ENCODE assay signal across 14 cellular contexts in the genomic region with DNA sequence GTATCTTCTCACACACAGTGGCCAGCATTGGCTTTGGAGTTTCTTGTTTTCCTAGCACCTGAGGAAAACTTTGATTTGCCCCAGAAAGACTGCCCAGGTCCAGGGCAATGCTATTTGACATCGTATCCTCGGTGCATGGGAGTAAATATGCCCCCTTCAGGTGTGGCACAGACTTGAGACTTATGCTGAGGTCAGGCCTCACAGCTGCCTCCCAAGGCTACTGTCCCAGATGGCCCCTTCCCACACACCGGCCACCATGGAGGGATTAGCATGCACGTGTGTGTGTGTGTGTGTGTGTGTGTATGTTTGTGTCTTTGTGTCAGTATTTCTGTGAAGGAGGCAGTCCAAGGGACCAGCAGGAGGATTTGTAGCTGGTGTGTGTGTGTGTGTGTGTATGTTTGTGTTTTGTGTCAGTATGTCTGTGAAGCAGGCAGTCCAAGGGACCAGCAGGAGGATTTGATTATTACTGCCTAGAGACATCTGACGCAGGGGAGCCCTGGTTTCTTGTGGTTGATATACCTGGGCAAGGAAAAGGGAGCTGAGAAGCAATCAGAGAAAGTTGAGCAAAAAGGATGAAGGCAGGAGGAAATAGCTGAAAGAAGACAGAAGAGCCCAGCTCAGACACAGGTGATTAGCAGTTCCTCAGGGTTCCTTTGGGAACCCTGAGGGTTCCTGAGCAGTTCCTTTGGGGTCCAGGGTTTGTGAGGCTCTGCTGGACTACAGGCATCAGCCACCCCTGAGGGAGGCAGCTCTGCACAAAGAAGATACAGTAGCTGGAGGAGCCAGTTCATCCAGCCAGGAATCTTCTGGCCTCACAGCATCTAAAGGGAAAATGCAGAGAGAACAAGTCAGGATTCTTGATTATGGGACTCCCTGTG.
"Had no signal": no experiment of that assay in that cellular context is flagged by ENCODE, and none has a peak within 500 bp of the region (broad histone marks: within the 10 kb centered on the region; RNA-seq: fewer than 3 reads in every experiment).

No MANE protein-coding gene starts in this region.

- H3K4me1 Mint-ChIP-seq: activated naive CD4-positive, alpha-beta T cell treated with anti-CD3 and anti-CD28 coated beads, Interleukin-2, amount 50 U/mL, for 24 hours; natural killer cell had no signal

- H3K4me3 Mint-ChIP-seq: activated CD8-positive, alpha-beta T cell treated with anti-CD3 and anti-CD28 coated beads for 36 hours; activated naive CD4-positive, alpha-beta T cell treated with anti-CD3 and anti-CD28 coated beads, Interleukin-2, amount 50 U/mL, for 24 hours; natural killer cell had no signal

- H3K27ac Mint-ChIP-seq: activated CD8-positive, alpha-beta T cell treated with anti-CD3 and anti-CD28 coated beads for 36 hours; activated naive CD4-positive, alpha-beta T cell treated with anti-CD3 and anti-CD28 coated beads, Interleukin-2, amount 50 U/mL, for 24 hours; natural killer cell had no signal

- DNase-seq: activated CD4-positive, alpha-beta T cell treated with anti-CD3 and anti-CD28 coated beads for 48 hours; activated effector memory CD4-positive, alpha-beta T cell treated with anti-CD3 and anti-CD28 coated beads, Interleukin-2, amount 50 U/mL, for 16 hours; activated T-cell treated with anti-CD3 and anti-CD28 coated beads, Interleukin-2, amount 50 U/mL, for 48 hours; left ventricle myocardium inferior; natural killer cell; right cardiac atrium; stimulated activated naive CD8-positive, alpha-beta T cell treated with anti-CD3 and anti-CD28 coated beads, Interleukin-15, Interleukin-2, amounts not matched to agents 100 U/mL and 50 U/mL, for 24 hours; T-helper 1 cell had no signal

- H3K36me3 ChIP-seq: adrenal gland, cardiac muscle cell, left ventricle myocardium inferior, transverse colon had no signal

- H3K9me3 Mint-ChIP-seq: activated naive CD4-positive, alpha-beta T cell treated with anti-CD3 and anti-CD28 coated beads, Interleukin-2, amount 50 U/mL, for 24 hours; natural killer cell had no signal

- H3K4me1 ChIP-seq: adrenal gland, left ventricle myocardium inferior had no signal

- ATAC-seq: activated CD8-positive, alpha-beta T cell treated with anti-CD3 and anti-CD28 coated beads for 36 hours; natural killer cell; stimulated activated naive CD8-positive, alpha-beta T cell treated with anti-CD3 and anti-CD28 coated beads, Interleukin-15, Interleukin-2, amounts not matched to agents 100 U/mL and 50 U/mL, for 24 hours had no signal

- H3K9me3 ChIP-seq: adrenal gland, left ventricle myocardium inferior, transverse colon had no signal

- H3K27ac ChIP-seq: adrenal gland, cardiac muscle cell, left ventricle myocardium inferior, transverse colon, VCaP had no signal

- H3K4me3 ChIP-seq: adrenal gland, cardiac muscle cell, left ventricle myocardium inferior, transverse colon had no signal

- H3K36me3 Mint-ChIP-seq: natural killer cell had no signal

- H3K27me3 ChIP-seq: adrenal gland, transverse colon had no signal
